Comparison of ENCODE assay signal across 16 cellular contexts in the genomic region with DNA sequence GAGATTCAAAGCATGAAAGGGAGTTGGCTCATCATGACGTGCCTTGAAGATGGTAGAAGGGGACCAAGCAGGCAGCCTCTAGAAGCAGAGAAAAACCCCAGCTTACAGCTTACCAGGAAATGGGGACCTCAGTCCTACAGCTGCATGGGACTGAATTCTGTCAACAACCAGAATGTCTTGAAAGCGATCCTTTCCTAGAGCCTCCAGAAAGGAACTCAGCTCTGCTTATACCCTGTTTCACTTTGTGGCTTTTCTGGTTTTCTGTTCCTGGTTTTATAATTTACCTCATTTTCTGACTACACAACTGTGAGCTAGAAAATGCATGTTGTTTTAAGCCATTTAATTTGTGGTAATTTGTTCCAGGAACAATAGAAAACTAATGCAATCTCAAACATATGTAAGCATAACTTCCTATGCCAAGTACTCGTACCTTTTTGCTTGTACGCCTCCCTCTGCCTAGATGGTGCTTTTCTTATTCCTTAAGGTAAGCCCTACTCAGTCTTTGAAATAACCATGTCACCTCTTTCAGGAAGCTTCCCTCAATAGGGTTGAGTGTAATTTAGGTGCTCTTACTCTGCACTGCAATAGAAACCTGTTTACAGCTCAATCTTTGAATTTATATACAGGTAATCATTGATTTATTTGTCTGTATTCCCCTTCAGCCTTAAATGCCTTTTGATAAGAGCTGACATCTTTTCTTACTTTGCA.
DNase-seq lines count a peak whose midpoint lies in the region; ATAC-seq and TF ChIP-seq lines count a peak whose summit lies in the region.
"Had no signal": no experiment of that assay in that cellular context is flagged by ENCODE, and none has a peak within 500 bp of the region (broad histone marks: within the 10 kb centered on the region; RNA-seq: fewer than 3 reads in every experiment).

No MANE protein-coding gene starts in this region.

- no peak overlapping the region for H3K4me3 ChIP-seq in GM12864 (ENCODE audit: low read depth, low read length)
- H3K4me3 ChIP-seq: thoracic aorta had no signal

- intact Hi-C loops in posterior cingulate gyrus (cut with DNase I): no loop called here

- peak; percentile 78 for ATAC-seq in GM19328 (IDR thresholded peaks at IDR 0.05; ENCODE audit: unreplicated experiment)
- ATAC-seq in HG02588 (IDR thresholded peaks at IDR 0.05; ENCODE audit: unreplicated experiment): peak; percentile 82
- peak; percentile 80 for ATAC-seq in HG03280 (IDR thresholded peaks at IDR 0.05; ENCODE audit: unreplicated experiment)
- ATAC-seq: foreskin keratinocyte, WTC11 had no signal

- TF ChIP-seq CTCF in GM12864 (IDR thresholded peaks at IDR 0.05; ENCODE audit: low read depth, low read length, missing control alignments): no peak

- DNase-seq in GM12864 (ENCODE audit: low read depth) (peak; percentile 68), posterior cingulate gyrus (no peak), pons (ENCODE audit: low spot score) (no peak), GDM1 (lab: John Stamatoyannopoulos, UW) (no peak), NCI-H2029 (lab: John Stamatoyannopoulos, UW) (no peak)
- DNase-seq: activated T-cell treated with anti-CD3 and anti-CD28 coated beads, Interleukin-2, amount 50 U/mL, for 24 hours; amniotic stem cell; foreskin keratinocyte; islet precursor cell; NCI-H1048; NCI-H69 had no signal
